Comparison of ENCODE assay signal across 19 cellular contexts in the genomic region with DNA sequence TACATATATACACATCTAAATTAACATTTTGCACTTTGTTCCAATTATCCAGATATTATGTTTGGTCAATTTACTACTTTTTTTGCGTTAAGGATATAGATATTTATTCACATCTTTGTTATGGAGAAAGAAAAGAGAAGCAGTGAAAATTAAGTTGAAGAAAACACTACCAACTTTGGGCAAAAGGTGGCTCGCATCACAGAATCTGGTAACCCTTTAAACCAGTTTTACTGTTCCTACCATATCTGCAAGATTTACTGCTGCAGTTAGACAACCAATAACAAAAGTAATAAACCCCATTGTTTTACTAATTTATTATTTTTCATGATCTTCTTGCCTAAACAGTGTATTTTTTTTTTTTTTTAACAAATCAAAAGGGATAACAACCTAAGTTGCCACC. TPM values are rescaled to one million over a fixed set of nuclear protein-coding genes. Genes with fewer than 3 reads are reported as not detected.
DNase-seq lines count a peak whose midpoint lies in the region; ATAC-seq, FAIRE-seq and TF ChIP-seq lines count a peak whose summit lies in the region.
"Had no signal": no experiment of that assay in that cellular context is flagged by ENCODE, and none has a peak within 500 bp of the region (broad histone marks: within the 10 kb centered on the region; RNA-seq: fewer than 3 reads in every experiment).

No MANE protein-coding gene starts in this region.

- intact Hi-C loops in activated CD8-positive, alpha-beta T cell treated with anti-CD3 and anti-CD28 coated beads for 36 hours (cut with micrococcal nuclease), result loop anchor here (10.0 kb wide), 1 partner anchor 48 kb away; no protein-coding TSS in a partner anchor

- H3K27me3 Mint-ChIP-seq in activated CD8-positive, alpha-beta T cell treated with anti-CD3 and anti-CD28 coated beads for 36 hours, result no peaks in the 10 kb centered on the region
- H3K27me3 Mint-ChIP-seq in activated CD8-positive, alpha-beta T cell treated with anti-CD3 and anti-CD28 coated beads, Interleukin-2, amount 10 ng/mL, durations not matched to agents 7 days and 5 days (ENCODE audit: low read depth), result no peaks in the 10 kb centered on the region
- no peaks in the 10 kb centered on the region for H3K27me3 Mint-ChIP-seq in endodermal cell (ENCODE audit: insufficient read depth)

- no peaks in the 10 kb centered on the region for H3K27me3 ChIP-seq in KMS-11 (ENCODE audit: insufficient read depth, low read depth)
- H3K27me3 ChIP-seq in endodermal cell (ENCODE audit: control insufficient read depth, insufficient read depth, low read length, poor library complexity, severe bottlenecking), result no peaks in the 10 kb centered on the region
- no peaks in the 10 kb centered on the region for H3K27me3 ChIP-seq in small intestine (ENCODE audit: control insufficient read depth in 2 of 2, insufficient read depth in 2 of 2, low read length in 2 of 2)
- H3K27me3 ChIP-seq: BLaER1, MG63 had no signal

- POLR2A ChIA-PET in activated CD8-positive, alpha-beta T cell treated with anti-CD3 and anti-CD28 coated beads for 36 hours (lab: Charles Lee), result no interaction called here
- POLR2A ChIA-PET in activated CD8-positive, alpha-beta T cell treated with anti-CD3 and anti-CD28 coated beads, Interleukin-2, amount 10 ng/mL, durations not matched to agents 7 days and 5 days (lab: Charles Lee), result no interaction called here

- TF ChIP-seq CTCF in activated CD8-positive, alpha-beta T cell treated with anti-CD3 and anti-CD28 coated beads for 36 hours (IDR thresholded peaks at IDR 0.05), result peak; percentile 31
- TF ChIP-seq CTCF in KMS-11 (conservative IDR thresholded peaks at IDR 0.05; ENCODE audit: low read depth, low read length) (0 out of 2 replicates have a peak, but pooled peaks have one; percentile 19), endodermal cell (conservative IDR thresholded peaks at IDR 0.05) (peak; percentile 63)

- CTCF ChIA-PET in activated CD8-positive, alpha-beta T cell treated with anti-CD3 and anti-CD28 coated beads for 36 hours (lab: Charles Lee), result interaction anchor here (1.0 to 2.0 kb wide), 2 partner anchors 53 to 121 kb away, joined by 4 to 5 read pairs; a partner anchor contains a TSS
- CTCF ChIA-PET in activated CD8-positive, alpha-beta T cell treated with anti-CD3 and anti-CD28 coated beads, Interleukin-2, amount 10 ng/mL, durations not matched to agents 7 days and 5 days (lab: Charles Lee), result interaction anchor here (0.8 to 1.0 kb wide), 2 partner anchors 53 to 121 kb away, joined by 3 to 4 read pairs; no protein-coding TSS in a partner anchor

- H3K4me2 ChIP-seq in KMS-11, result no peak overlapping the region
- H3K4me2 ChIP-seq: BLaER1 had no signal

- DNase-seq in activated CD8-positive, alpha-beta T cell treated with anti-CD3 and anti-CD28 coated beads for 36 hours, result no peak
- no peak for DNase-seq in activated CD8-positive, alpha-beta T cell treated with anti-CD3 and anti-CD28 coated beads, Interleukin-2, amount 10 ng/mL, durations not matched to agents 7 days and 5 days
- DNase-seq in endodermal cell (no peak), small intestine (no peak), SKM-1 treated with dmso at 0.1 percent for 144 hours (lab: John Stamatoyannopoulos, UW; ENCODE audit: unreplicated experiment) (no peak), NCI-H82 (lab: John Stamatoyannopoulos, UW) (no peak)
- no peak for DNase-seq in stimulated activated CD4-positive, alpha-beta T cell treated with anti-CD3 and anti-CD28 coated beads, Interleukin-15, amount 100 ng/mL, for 24 hours
- DNase-seq: MG63, NCI-H1930, NCI-H2171 treated with DMSO at 0.1 percent for 48 hours, NCI-H510A, SHP77 had no signal

- no peak overlapping the region for H2AFZ ChIP-seq in KMS-11 (ENCODE audit: low read depth)

- H3K27ac Mint-ChIP-seq in activated CD8-positive, alpha-beta T cell treated with anti-CD3 and anti-CD28 coated beads for 36 hours, result no peak overlapping the region
- H3K27ac Mint-ChIP-seq in activated CD8-positive, alpha-beta T cell treated with anti-CD3 and anti-CD28 coated beads, Interleukin-2, amount 10 ng/mL, durations not matched to agents 7 days and 5 days, result no peak overlapping the region
- H3K27ac Mint-ChIP-seq in endodermal cell, result no peak overlapping the region

- H3K27ac ChIP-seq in KMS-11, result no peak overlapping the region
- H3K27ac ChIP-seq in endodermal cell (ENCODE audit: low read depth, low read length), result no peak overlapping the region
- no peak overlapping the region for H3K27ac ChIP-seq in small intestine (ENCODE audit: low read depth in 1 of 2, low read length in 1 of 2)
- H3K27ac ChIP-seq: 22Rv1, BLaER1 had no signal

- peaks cover 45% of the 10 kb centered on the region for H3K4me1 Mint-ChIP-seq in activated CD8-positive, alpha-beta T cell treated with anti-CD3 and anti-CD28 coated beads for 36 hours (ENCODE audit: low read depth)
- peaks cover 5% of the 10 kb centered on the region for H3K4me1 Mint-ChIP-seq in activated CD8-positive, alpha-beta T cell treated with anti-CD3 and anti-CD28 coated beads, Interleukin-2, amount 10 ng/mL, durations not matched to agents 7 days and 5 days (ENCODE audit: low read depth)
- H3K4me1 Mint-ChIP-seq in endodermal cell, result peaks cover 37% of the 10 kb centered on the region

- peaks cover 11% of the 10 kb centered on the region for H3K4me1 ChIP-seq in KMS-11 (ENCODE audit: low read depth, poor library complexity, severe bottlenecking)
- H3K4me1 ChIP-seq in endodermal cell (ENCODE audit: control insufficient read depth, insufficient read depth, low read length), result peaks cover 9% of the 10 kb centered on the region
- H3K4me1 ChIP-seq in small intestine (ENCODE audit: control insufficient read depth in 2 of 2, insufficient read depth in 1 of 2, low read depth in 1 of 2, low read length in 1 of 2), result no peaks in the 10 kb centered on the region
- H3K4me1 ChIP-seq: BLaER1, HAP-1 had no signal

- no peak for ATAC-seq in activated CD8-positive, alpha-beta T cell treated with anti-CD3 and anti-CD28 coated beads for 36 hours
- ATAC-seq in activated CD8-positive, alpha-beta T cell treated with anti-CD3 and anti-CD28 coated beads, Interleukin-2, amount 10 ng/mL, durations not matched to agents 7 days and 5 days, result no peak
- ATAC-seq: GM12878, K562 had no signal

- H3K9me3 ChIP-seq in endodermal cell (ENCODE audit: control insufficient read depth, low read length) (no peaks in the 10 kb centered on the region), small intestine (ENCODE audit: control insufficient read depth, low read depth) (no peaks in the 10 kb centered on the region)
- H3K9me3 ChIP-seq: BLaER1, HAP-1, MG63 had no signal

- 78 to 100% methylated on average over 1 to 2 of the region's 2 CpGs for WGBS in endodermal cell (ENCODE audit: insufficient coverage in 1 of 2, insufficient read length in 1 of 2), 2 experiments
- WGBS in small intestine, 3 donors, result 84 to 90% (median 88%) methylated on average over 2 of the region's 2 CpGs

- H3K36me3 ChIP-seq in KMS-11 (ENCODE audit: insufficient read depth), result no peaks in the 10 kb centered on the region
- H3K36me3 ChIP-seq in endodermal cell (ENCODE audit: control insufficient read depth, insufficient read depth, low read length), result peaks cover 90% of the 10 kb centered on the region
- no peaks in the 10 kb centered on the region for H3K36me3 ChIP-seq in small intestine (ENCODE audit: control insufficient read depth in 2 of 2, insufficient read depth in 2 of 2, low read length in 2 of 2)
- H3K36me3 ChIP-seq: HAP-1, MG63 had no signal

- no peaks in the 10 kb centered on the region for H3K9me3 Mint-ChIP-seq in activated CD8-positive, alpha-beta T cell treated with anti-CD3 and anti-CD28 coated beads for 36 hours
- H3K9me3 Mint-ChIP-seq in activated CD8-positive, alpha-beta T cell treated with anti-CD3 and anti-CD28 coated beads, Interleukin-2, amount 10 ng/mL, durations not matched to agents 7 days and 5 days (ENCODE audit: insufficient read depth), result no peaks in the 10 kb centered on the region
- H3K9me3 Mint-ChIP-seq in endodermal cell, result no peaks in the 10 kb centered on the region

- H3K36me3 Mint-ChIP-seq in activated CD8-positive, alpha-beta T cell treated with anti-CD3 and anti-CD28 coated beads for 36 hours (ENCODE audit: low read depth), result peaks cover 37% of the 10 kb centered on the region
- H3K36me3 Mint-ChIP-seq in activated CD8-positive, alpha-beta T cell treated with anti-CD3 and anti-CD28 coated beads, Interleukin-2, amount 10 ng/mL, durations not matched to agents 7 days and 5 days (ENCODE audit: low read depth), result peaks cover 42% of the 10 kb centered on the region
- peaks cover 41% of the 10 kb centered on the region for H3K36me3 Mint-ChIP-seq in endodermal cell (ENCODE audit: low read depth)

- H4K20me1 ChIP-seq in KMS-11 (ENCODE audit: insufficient read depth), result peaks cover 4% of the 10 kb centered on the region; the same call in 1 of the 2 replicates

- H3K4me3 ChIP-seq in KMS-11 (IDR thresholded peaks at IDR 0.05; ENCODE audit: insufficient read depth, low read depth, low read length) (no peak overlapping the region), endodermal cell (ENCODE audit: low read length) (no peak overlapping the region), small intestine (ENCODE audit: low read depth in 1 of 2, low read length in 2 of 2) (no peak overlapping the region)
- H3K4me3 ChIP-seq: BLaER1, GM12878, HAP-1, K562, MG63 had no signal

- H3K79me2 ChIP-seq in KMS-11 (ENCODE audit: insufficient read depth, low read depth), result peaks cover 5% of the 10 kb centered on the region; the same call in 1 of the 2 replicates

- H3K4me3 Mint-ChIP-seq in activated CD8-positive, alpha-beta T cell treated with anti-CD3 and anti-CD28 coated beads for 36 hours, result no peak overlapping the region
- no peak overlapping the region for H3K4me3 Mint-ChIP-seq in activated CD8-positive, alpha-beta T cell treated with anti-CD3 and anti-CD28 coated beads, Interleukin-2, amount 10 ng/mL, durations not matched to agents 7 days and 5 days
- H3K4me3 Mint-ChIP-seq in endodermal cell, result no peak overlapping the region

- no peak overlapping the region for H3K9ac ChIP-seq in KMS-11
- no peak overlapping the region for H3K9ac ChIP-seq in endodermal cell (ENCODE audit: extremely low read depth, low read length, poor library complexity, severe bottlenecking)
- H3K9ac ChIP-seq: BLaER1 had no signal

- peak; percentile 44 for FAIRE-seq in small intestine (lab: Jason Lieb, UNC)
- FAIRE-seq: GM12878, GM18507, K562 had no signal

RNA-seq across cellular contexts. Expression of a gene that starts 53.6 kb away (rescaled TPM):
- 100 to 1,000 TPM; 141 to 142 TPM for total RNA-seq in activated CD8-positive, alpha-beta T cell treated with anti-CD3 and anti-CD28 coated beads for 36 hours
- 100 to 1,000 TPM; 136 to 140 TPM for total RNA-seq in activated CD8-positive, alpha-beta T cell treated with anti-CD3 and anti-CD28 coated beads, Interleukin-2, amount 10 ng/mL, durations not matched to agents 7 days and 5 days
- total RNA-seq in endodermal cell, result 100 to 1,000 TPM; 156 to 189 TPM
- polyA plus RNA-seq in endodermal cell (2013, experiment 1 of 2), result 69.1 TPM
- polyA plus RNA-seq in endodermal cell (2013, experiment 2 of 2), result 67.2 TPM
- 10 to 100 TPM; 22.4 to 36.4 (median 34.2) TPM for polyA plus RNA-seq in small intestine
